19 cellular contexts compared by ENCODE assay signal in genomic region chr5:131720714-131721113, GRCh38.
A peak's percentile ranks its signal among the peaks of the same experiment; 100 is the strongest.
DNase-seq lines count a peak whose midpoint lies in the region; TF ChIP-seq lines count a peak whose summit lies in the region.
"Had no signal": no experiment of that assay in that cellular context is flagged by ENCODE, and none has a peak within 500 bp of the region (broad histone marks: within the 10 kb centered on the region; RNA-seq: fewer than 3 reads in every experiment).

No MANE protein-coding gene starts in this region.

- no peaks in the 10 kb centered on the region for H3K9me3 ChIP-seq in effector memory CD4-positive, alpha-beta T cell (ENCODE audit: control insufficient read depth, low read length)
- H3K9me3 ChIP-seq: BE2C, prostate gland had no signal

- no peaks in the 10 kb centered on the region for H3K36me3 ChIP-seq in effector memory CD4-positive, alpha-beta T cell (ENCODE audit: control insufficient read depth, insufficient read depth, low read length)
- H3K36me3 ChIP-seq: breast epithelium, prostate gland had no signal

- DNase-seq in DMS 273 (lab: John Stamatoyannopoulos, UW; ENCODE audit: unreplicated experiment) (peak; percentile 23), DMS 273 treated with DMSO at 0.1 percent for 48 hours (lab: John Stamatoyannopoulos, UW) (no peak), NCI-H345 treated with DMSO at 0.1 percent for 48 hours (lab: John Stamatoyannopoulos, UW; ENCODE audit: unreplicated experiment) (peak; percentile 26), choroid plexus epithelial cell (ENCODE audit: low read depth) (peak; percentile 43), pulmonary artery endothelial cell (ENCODE audit: low read depth, low spot score) (peak; percentile 26), RPMI8226 (no peak), ecto neural progenitor cell (ENCODE audit: low spot score) (no peak)
- no peak for DNase-seq in effector memory CD4-positive, alpha-beta T cell
- DNase-seq: activated B cell treated with CpG ODN at 0.5 μM for 24 hours; activated T-cell treated with anti-CD3 and anti-CD28 coated beads, Interleukin-2, amount 50 U/mL, for 48 hours; BE2C; NCI-H1436 treated with DMSO at 0.1 percent for 48 hours; nephron progenitor cell; OCI-M1; stimulated activated CD4-positive, alpha-beta T cell treated with anti-CD3 and anti-CD28 coated beads, Interleukin-4, amount 100 ng/mL, for 4 hours had no signal

- no peak overlapping the region for H3K27ac ChIP-seq in effector memory CD4-positive, alpha-beta T cell (ENCODE audit: insufficient read depth, low read length, poor library complexity, severe bottlenecking)
- H3K27ac ChIP-seq: 22Rv1, breast epithelium, esophagus muscularis mucosa, prostate gland had no signal

- no peaks in the 10 kb centered on the region for H3K4me1 ChIP-seq in effector memory CD4-positive, alpha-beta T cell (ENCODE audit: control insufficient read depth, insufficient read depth, low read length, poor library complexity, severe bottlenecking)
- H3K4me1 ChIP-seq: breast epithelium, prostate gland had no signal

- H3K27me3 ChIP-seq in effector memory CD4-positive, alpha-beta T cell (replicated peaks; ENCODE audit: control insufficient read depth, insufficient read depth, low read length, poor library complexity, severe bottlenecking), result no peaks in the 10 kb centered on the region
- H3K27me3 ChIP-seq: BE2C, breast epithelium, esophagus muscularis mucosa had no signal

- H3K4me3 ChIP-seq in choroid plexus epithelial cell (ENCODE audit: low read depth, low read length), result no peak overlapping the region
- H3K4me3 ChIP-seq in effector memory CD4-positive, alpha-beta T cell (ENCODE audit: insufficient read depth, low read depth, low read length, poor library complexity, severe bottlenecking), result no peak overlapping the region
- H3K4me3 ChIP-seq: breast epithelium, esophagus muscularis mucosa, prostate gland had no signal

- no peak for TF ChIP-seq CTCF in choroid plexus epithelial cell (conservative IDR thresholded peaks at IDR 0.05; ENCODE audit: low read depth, low read length)

Comparison
In these comparisons a context has a peak if more than half of its experiments do, and no peak if none do; other contexts are left out.
1. DNase-seq: peak in DMS 273 (single experiment), NCI-H345 treated with DMSO at 0.1 percent for 48 hours (single experiment), choroid plexus epithelial cell (single experiment) and pulmonary artery endothelial cell (single experiment); none in DMS 273 treated with DMSO at 0.1 percent for 48 hours (single experiment), RPMI8226 (single experiment), ecto neural progenitor cell (single experiment) and effector memory CD4-positive, alpha-beta T cell (0 of 3).